In the genomic region with DNA sequence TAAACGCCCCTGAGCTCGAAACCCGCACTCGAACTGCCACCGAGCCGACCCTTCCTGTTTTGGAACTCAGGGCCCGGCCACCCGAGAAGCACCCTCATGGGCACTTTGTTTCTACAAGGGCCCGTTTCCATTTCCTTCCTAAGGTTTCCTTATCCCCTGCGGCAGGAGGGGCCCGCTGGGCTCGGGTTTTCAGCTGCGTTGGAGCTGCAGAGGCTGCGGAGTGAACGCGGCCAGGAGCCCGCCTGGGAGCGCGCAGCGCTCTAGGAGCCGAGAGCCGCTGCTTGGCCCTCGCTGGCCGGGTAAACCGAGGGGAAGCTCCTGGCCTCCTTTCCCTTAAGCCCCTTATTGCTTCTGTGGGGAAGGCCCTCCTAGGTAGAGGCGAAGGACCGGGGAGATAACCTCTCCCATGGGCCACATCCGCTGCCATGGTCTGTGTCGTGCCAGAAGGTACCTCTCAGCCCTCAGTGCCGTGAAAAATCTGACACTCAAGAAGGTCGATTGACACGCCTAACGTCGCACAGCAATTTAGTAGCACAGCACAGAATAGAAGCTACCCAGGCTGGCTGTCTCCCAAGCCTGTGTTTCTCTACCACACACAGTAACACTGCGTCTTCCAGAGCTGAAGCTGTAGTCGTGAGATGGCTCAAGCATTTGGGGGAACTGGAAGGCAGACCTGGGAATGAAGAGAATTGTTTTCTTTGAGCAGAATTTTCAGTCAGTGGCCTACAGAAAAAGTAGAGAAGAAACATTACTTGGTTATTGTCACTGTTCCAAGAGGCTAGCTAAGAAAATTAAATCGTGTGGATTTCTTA, we compare ENCODE assay signal across 7 cellular contexts. TPM values are rescaled to one million over a fixed set of nuclear protein-coding genes. Genes with fewer than 3 reads are reported as not detected.
DNase-seq lines count a peak whose midpoint lies in the region; ATAC-seq and TF ChIP-seq lines count a peak whose summit lies in the region.

No MANE protein-coding gene starts in this region.

- peak overlapping the region; percentile 54 to 80 for H3K4me3 ChIP-seq in Panc1 (ENCODE audit: low read depth in 2 of 2, low read length in 2 of 2)
- peak overlapping the region; percentile 71 for H3K4me3 ChIP-seq in trophoblast cell (ENCODE audit: low read depth, low read length)
- H3K4me3 ChIP-seq in vagina: peak overlapping the region; percentile 59 to 67

- POLR2A ChIA-PET in Panc1 (lab: Charles Lee): interaction anchor here (0.7 kb wide), 2 partner anchors 118 to 557 kb away, joined by 3 to 19 read pairs; no protein-coding TSS in a partner anchor

- H2AK5ac ChIP-seq in trophoblast cell (ENCODE audit: low read length): peak overlapping the region; percentile 23

- peak overlapping the region; percentile 81 for H4K91ac ChIP-seq in trophoblast cell (ENCODE audit: low read depth, low read length)

- H3K27me3 ChIP-seq in Panc1 (ENCODE audit: control insufficient read depth, insufficient read depth, low read length) (no peaks in the 10 kb centered on the region), trophoblast cell (ENCODE audit: insufficient read depth, low read length) (no peaks in the 10 kb centered on the region), vagina (no peaks in the 10 kb centered on the region)

- peak overlapping the region; percentile 69 for H2BK5ac ChIP-seq in trophoblast cell (ENCODE audit: low read depth, low read length, poor library complexity)

- H3K18ac ChIP-seq in trophoblast cell (ENCODE audit: low read length): peak overlapping the region; percentile 87

- no peak for TF ChIP-seq CTCF in Panc1 (IDR thresholded peaks at IDR 0.05)
- no peak for TF ChIP-seq CTCF in vagina (IDR thresholded peaks at IDR 0.05)

- no peak for TF ChIP-seq POLR2A in vagina (IDR thresholded peaks at IDR 0.05)

- peak overlapping the region; percentile 76 for H3K14ac ChIP-seq in trophoblast cell (ENCODE audit: low read length)

- peak overlapping the region; percentile 22 for H3K4ac ChIP-seq in trophoblast cell (ENCODE audit: low read depth, low read length)

- H2BK120ac ChIP-seq in trophoblast cell (ENCODE audit: insufficient read depth, low read length, poor library complexity): peak overlapping the region; percentile 40

- H3K79me1 ChIP-seq in trophoblast cell (ENCODE audit: low read length): peaks cover 15% of the 10 kb centered on the region

- H3K79me2 ChIP-seq in trophoblast cell (ENCODE audit: control insufficient read depth, insufficient read depth, low read length, poor library complexity): peaks cover 11% of the 10 kb centered on the region

- H3K23ac ChIP-seq in trophoblast cell (ENCODE audit: low read length): no peak overlapping the region

- peak overlapping the region; percentile 77 for H2AFZ ChIP-seq in trophoblast cell (ENCODE audit: insufficient read depth, low read length, poor library complexity)

- BruUV-seq in Panc1 (replicated peaks; lab: Mats Ljungman, UMichigan): TSS peak; percentile 95

- H3K36me3 ChIP-seq in Panc1 (ENCODE audit: control insufficient read depth, insufficient read depth, low read length) (no peaks in the 10 kb centered on the region; the same call in 1 of the 2 replicates), trophoblast cell (ENCODE audit: control insufficient read depth in 1 of 2, insufficient read depth in 2 of 2, low read length in 2 of 2) (no peaks in the 10 kb centered on the region), vagina (no peaks in the 10 kb centered on the region)

- in situ Hi-C loops in Panc1 (cut with HindIII; ENCODE audit: low pct_unique_long_range_greater_than_20kb, low sequenced_read_pairs): no loop called here

- intact Hi-C loops in Panc1 (cut with micrococcal nuclease; ENCODE audit: unreplicated experiment): loop anchor here (5.0 kb wide), 1 partner anchor 52 kb away; the partner anchor contains the start of gene NRDE2
- intact Hi-C loops in Right ventricle myocardium inferior (cut with DNase I): loop anchor here (1.0 to 5.0 kb wide), 3 partner anchors 12 to 373 kb away; no protein-coding TSS in a partner anchor
- intact Hi-C loops in vagina (cut with DNase I): loop anchor here (1.0 kb wide), 1 partner anchor 11 kb away; no protein-coding TSS in a partner anchor

- CTCF ChIA-PET in Panc1 (lab: Charles Lee): interaction anchor here (0.6 kb wide), 1 partner anchor 507 kb away, joined by 8 read pairs; no protein-coding TSS in a partner anchor

- no CpG with 5 or more reads among the region's 37 CpGs for WGBS in trophoblast cell (ENCODE audit: extremely low coverage, insufficient coverage, insufficient read length)

- peak overlapping the region; percentile 86 for H3K27ac ChIP-seq in Panc1 (ENCODE audit: low read length)
- peak overlapping the region; percentile 83 for H3K27ac ChIP-seq in trophoblast cell (ENCODE audit: low read depth, low read length)
- H3K27ac ChIP-seq in vagina: peak overlapping the region; percentile 99

- peak; percentile 15 for ATAC-seq in GM18909 (IDR thresholded peaks at IDR 0.05; ENCODE audit: poor library complexity, unreplicated experiment)
- ATAC-seq in HG03354 (IDR thresholded peaks at IDR 0.05; ENCODE audit: poor library complexity, severe bottlenecking, unreplicated experiment): peak; percentile 20
- peak; percentile 44 for ATAC-seq in Panc1
- peak; percentile 40 for ATAC-seq in Right ventricle myocardium inferior

- H3K4me2 ChIP-seq in trophoblast cell (ENCODE audit: low read length): peak overlapping the region; percentile 85

- H2BK12ac ChIP-seq in trophoblast cell (ENCODE audit: low read length): no peak overlapping the region

- H3K4me1 ChIP-seq in Panc1 (ENCODE audit: control insufficient read depth, insufficient read depth, low read length) (peaks cover 15% of the 10 kb centered on the region), trophoblast cell (ENCODE audit: control insufficient read depth in 1 of 2, insufficient read depth in 2 of 2, low read length in 2 of 2) (peaks cover 8 to 11% of the 10 kb centered on the region in 2 experiments), vagina (peaks cover 26% of the 10 kb centered on the region)

- H4K12ac ChIP-seq in trophoblast cell (ENCODE audit: low read depth, low read length): peak overlapping the region; percentile 78

- H3K9me3 ChIP-seq in Panc1 (ENCODE audit: control insufficient read depth, insufficient read depth, low read depth, low read length) (no peaks in the 10 kb centered on the region), trophoblast cell (ENCODE audit: insufficient read depth, low read depth, low read length) (no peaks in the 10 kb centered on the region), vagina (no peaks in the 10 kb centered on the region)

- H4K8ac ChIP-seq in trophoblast cell (ENCODE audit: low read depth, low read length): peak overlapping the region; percentile 79

- H3K9ac ChIP-seq in trophoblast cell (ENCODE audit: low read length): peak overlapping the region; percentile 90

- DNase-seq in Panc1 (ENCODE audit: low read depth, low spot score) (no peak), activated gamma-delta T cell treated with Interleukin-2 at 50 U/mL for 16 hours (peak; percentile 67), Right ventricle myocardium inferior (ENCODE audit: missing footprints) (peak; percentile 77), trophoblast cell (peak; percentile 42 to 58), vagina (ENCODE audit: extremely low spot score in 2 of 2) (peak in 1 of 2 donors; percentile 91)

RNA-seq across cellular contexts. Expression of gene CALM1, which starts 12.9 kb away (rescaled TPM):
- total RNA-seq in Panc1 (2021; ENCODE audit: unreplicated experiment): 182 TPM
- 247 TPM for polyA plus RNA-seq in Panc1 (2012; ENCODE audit: insufficient read length)
- 638 TPM for total RNA-seq in Right ventricle myocardium inferior
- 518 and 520 TPM in 2 replicates for polyA plus RNA-seq in trophoblast cell (2013)
- total RNA-seq in vagina: 260 TPM

RNA-seq across cellular contexts. Expression of gene NRDE2, which starts 52.2 kb away (rescaled TPM):
- total RNA-seq in Panc1 (2021; ENCODE audit: unreplicated experiment): 16.5 TPM
- polyA plus RNA-seq in Panc1 (2012; ENCODE audit: insufficient read length): 10.1 TPM
- total RNA-seq in Right ventricle myocardium inferior: 11.2 TPM
- polyA plus RNA-seq in trophoblast cell (2013): 5.8 and 6.0 TPM in 2 replicates
- total RNA-seq in vagina: 7.9 TPM
